In the genomic region with DNA sequence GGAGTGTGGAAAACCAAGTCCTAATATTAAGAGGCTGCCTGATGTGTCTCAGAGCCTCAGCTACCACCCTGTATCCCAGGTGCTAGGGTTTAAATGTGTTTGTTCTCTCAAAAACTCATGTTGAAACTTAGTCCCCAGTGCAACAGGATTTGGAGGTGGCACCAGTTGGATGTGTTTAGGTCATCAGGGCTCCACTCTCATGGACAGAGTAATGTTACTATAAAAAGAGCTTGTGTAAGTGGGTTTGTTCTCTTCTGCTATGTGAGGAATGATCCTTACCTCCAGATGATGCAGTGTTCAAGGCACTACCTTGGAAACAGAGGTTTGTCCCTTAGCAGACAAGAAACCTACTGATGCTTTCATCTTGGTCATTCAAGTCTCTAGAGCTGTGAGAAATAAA, we compare ENCODE assay signal across 23 cellular contexts.
"Had no signal": no experiment of that assay in that cellular context is flagged by ENCODE, and none has a peak within 500 bp of the region (broad histone marks: within the 10 kb centered on the region; RNA-seq: fewer than 3 reads in every experiment).

No MANE protein-coding gene starts in this region.

- H3K9me3 ChIP-seq: esophagus squamous epithelium, gastrocnemius medialis, heart right ventricle, left ventricle myocardium inferior, lower lobe of right lung had no signal

- H3K27ac Mint-ChIP-seq: naive B cell had no signal

- H3K4me1 ChIP-seq: esophagus squamous epithelium, gastrocnemius medialis, heart right ventricle, left ventricle myocardium inferior, lower lobe of right lung had no signal

- ATAC-seq: esophagus mucosa, gastrocnemius medialis, left colon, left lobe of liver, lower lobe of right lung had no signal

- H3K36me3 Mint-ChIP-seq: naive B cell had no signal

- DNase-seq: dermis blood vessel endothelial cell; dorsolateral prefrontal cortex; effector CD4-positive, alpha-beta T cell; effector memory CD4-positive, alpha-beta T cell; erythroblast; esophagus squamous epithelium; foreskin fibroblast; foreskin melanocyte; gastrocnemius medialis; glutamatergic neuron; head of caudate nucleus; heart right ventricle; hippocampal formation; left colon; left ventricle myocardium inferior; lower lobe of right lung; mesendoderm; midbrain; naive B cell had no signal

- H3K27ac ChIP-seq: coronary artery, dorsolateral prefrontal cortex, epithelial cell of prostate, esophagus squamous epithelium, gastrocnemius medialis, heart right ventricle, left ventricle myocardium inferior, lower lobe of right lung had no signal

- H3K4me3 ChIP-seq: coronary artery, dorsolateral prefrontal cortex, esophagus squamous epithelium, gastrocnemius medialis, heart right ventricle, left ventricle myocardium inferior, lower lobe of right lung had no signal

- H3K27me3 Mint-ChIP-seq: naive B cell had no signal

- H3K4me3 Mint-ChIP-seq: naive B cell had no signal

- H3K27me3 ChIP-seq: dorsolateral prefrontal cortex, esophagus squamous epithelium, gastrocnemius medialis, heart right ventricle had no signal

- H3K36me3 ChIP-seq: esophagus squamous epithelium, gastrocnemius medialis, heart right ventricle, left ventricle myocardium inferior, lower lobe of right lung had no signal

- H3K4me1 Mint-ChIP-seq: naive B cell had no signal
